ENCODE assay signal across 21 cellular contexts in the genomic region with DNA sequence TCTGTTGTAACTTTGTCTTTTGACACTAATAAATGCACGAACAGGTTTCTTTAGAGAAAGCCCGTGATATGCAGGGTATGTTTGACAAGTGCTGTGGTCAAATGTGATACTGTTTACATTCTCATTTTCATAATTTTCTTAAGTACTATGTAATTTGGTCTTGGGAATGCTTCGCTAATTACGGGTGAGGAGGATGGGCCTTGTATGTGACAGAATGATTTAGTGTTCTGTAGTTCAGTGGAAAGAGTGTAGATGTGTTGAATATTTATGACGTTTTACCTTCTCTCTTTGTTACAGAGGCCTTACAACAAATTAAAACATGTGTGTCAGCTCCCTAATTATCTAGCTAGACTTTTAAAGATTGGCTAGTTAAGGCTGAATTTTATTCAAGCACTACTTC. TPM values are rescaled to one million over a fixed set of nuclear protein-coding genes. Genes with fewer than 3 reads are reported as not detected.
DNase-seq lines count a peak whose midpoint lies in the region; ATAC-seq and TF ChIP-seq lines count a peak whose summit lies in the region.
"Had no signal": no experiment of that assay in that cellular context is flagged by ENCODE, and none has a peak within 500 bp of the region (broad histone marks: within the 10 kb centered on the region; RNA-seq: fewer than 3 reads in every experiment).

No MANE protein-coding gene starts in this region.

- peaks cover 30 to 47% (median 43%) of the 10 kb centered on the region in 3 donors for H3K4me1 Mint-ChIP-seq in CD8-positive, alpha-beta memory T cell
- H3K4me1 Mint-ChIP-seq in naive thymus-derived CD4-positive, alpha-beta T cell, result peaks cover 29 to 52% (median 41%) of the 10 kb centered on the region in 7 donors

- in situ Hi-C loops in GM13976 (cut with MboI; ENCODE audit: low sequenced_read_pairs, unreplicated experiment), result loop anchor here (25.0 kb wide), 1 partner anchor 212 kb away; no protein-coding TSS in a partner anchor

- no peaks in the 10 kb centered on the region for H3K9me3 ChIP-seq in CD8-positive, alpha-beta memory T cell (ENCODE audit: low read length)
- no peaks in the 10 kb centered on the region for H3K9me3 ChIP-seq in naive thymus-derived CD4-positive, alpha-beta T cell (ENCODE audit: control insufficient read depth in 2 of 3, low read length in 3 of 3)
- H3K9me3 ChIP-seq: MG63, SK-N-SH had no signal

- H3K27me3 Mint-ChIP-seq in CD8-positive, alpha-beta memory T cell, result peaks cover 0 to 2% of the 10 kb centered on the region in 2 donors
- peaks cover 0 to 2% (median 0%) of the 10 kb centered on the region in 5 donors for H3K27me3 Mint-ChIP-seq in naive thymus-derived CD4-positive, alpha-beta T cell
- H3K27me3 Mint-ChIP-seq: T-cell had no signal

- H3K4me3 ChIP-seq in CD8-positive, alpha-beta memory T cell (ENCODE audit: low read length), result no peak overlapping the region
- H3K4me3 ChIP-seq in naive thymus-derived CD4-positive, alpha-beta T cell (ENCODE audit: low read length), result no peak overlapping the region
- H3K4me3 ChIP-seq: GM23248, MG63 had no signal

- ATAC-seq in naive thymus-derived CD4-positive, alpha-beta T cell, result no peak
- ATAC-seq in GM19397 (IDR thresholded peaks at IDR 0.05; ENCODE audit: unreplicated experiment) (no peak), left cardiac atrium (no peak)
- ATAC-seq: HepG2, T-cell had no signal

- POLR2A ChIA-PET in CD8-positive, alpha-beta memory T cell (lab: Charles Lee), result no interaction called here
- POLR2A ChIA-PET in naive thymus-derived CD4-positive, alpha-beta T cell (lab: Charles Lee), result no interaction called here

- no peak overlapping the region for H3K4me3 Mint-ChIP-seq in CD8-positive, alpha-beta memory T cell
- H3K4me3 Mint-ChIP-seq in naive thymus-derived CD4-positive, alpha-beta T cell, result no peak overlapping the region
- H3K4me3 Mint-ChIP-seq: T-cell had no signal

- peaks cover 41% of the 10 kb centered on the region for H3K4me1 ChIP-seq in CD8-positive, alpha-beta memory T cell (ENCODE audit: insufficient read depth, low read length)
- peaks cover 28 to 38% of the 10 kb centered on the region in 2 donors for H3K4me1 ChIP-seq in naive thymus-derived CD4-positive, alpha-beta T cell (ENCODE audit: control insufficient read depth in 2 of 2, insufficient read depth in 2 of 2, low read length in 2 of 2)

- H3K36me3 ChIP-seq in CD8-positive, alpha-beta memory T cell (ENCODE audit: insufficient read depth, low read length), result no peaks in the 10 kb centered on the region
- no peaks in the 10 kb centered on the region for H3K36me3 ChIP-seq in naive thymus-derived CD4-positive, alpha-beta T cell (ENCODE audit: control insufficient read depth in 2 of 3, insufficient read depth in 3 of 3, low read length in 3 of 3)
- H3K36me3 ChIP-seq: MG63 had no signal

- no peaks in the 10 kb centered on the region for H3K36me3 Mint-ChIP-seq in CD8-positive, alpha-beta memory T cell
- peaks cover 0 to 3% (median 0%) of the 10 kb centered on the region in 5 donors for H3K36me3 Mint-ChIP-seq in naive thymus-derived CD4-positive, alpha-beta T cell
- H3K36me3 Mint-ChIP-seq: T-cell had no signal

- peak overlapping the region in 6 of 8 donors; percentile 3 to 48 (median 10) for H3K27ac Mint-ChIP-seq in CD8-positive, alpha-beta memory T cell
- H3K27ac Mint-ChIP-seq in naive thymus-derived CD4-positive, alpha-beta T cell, result peak overlapping the region in 5 of 9 donors; percentile 0 to 96 (median 50)

- H3K9me3 Mint-ChIP-seq in CD8-positive, alpha-beta memory T cell, result no peaks in the 10 kb centered on the region
- no peaks in the 10 kb centered on the region for H3K9me3 Mint-ChIP-seq in naive thymus-derived CD4-positive, alpha-beta T cell
- H3K9me3 Mint-ChIP-seq: T-cell had no signal

- DNase-seq in CD8-positive, alpha-beta memory T cell, result no peak
- DNase-seq in NCI-H1417 (lab: John Stamatoyannopoulos, UW), result peak in 2 of 3 experiments; percentile 6 to 60
- peak; percentile 42 for DNase-seq in NCI-H748 treated with DMSO at 0.1 percent for 48 hours (lab: John Stamatoyannopoulos, UW)
- DNase-seq in naive thymus-derived CD4-positive, alpha-beta T cell, result no peak
- no peak for DNase-seq in GM13976 (ENCODE audit: low spot score)
- no peak for DNase-seq in left cardiac atrium
- DNase-seq: AML-193; DMS79; MG63; NCI-H1092; NCI-H2029 treated with DMSO at 0.1 percent for 48 hours; NCI-H2171 treated with DMSO at 0.1 percent for 48 hours; NK-92 treated with Interleukin-12 subunit alpha and Interleukin-12 subunit beta, amount 100 ng/mL, for 24 hours; SHP77; SK-N-SH; T-cell had no signal

- intact Hi-C loops in naive thymus-derived CD4-positive, alpha-beta T cell (cut with micrococcal nuclease), result loop anchor here in 1 of 2 donors (5.0 kb wide), 2 partner anchors 288 to 392 kb away; a partner anchor contains a TSS
- intact Hi-C loops in left cardiac atrium (cut with DNase I), result loop anchor here in 1 of 2 donors (5.0 kb wide), 1 partner anchor 212 kb away; no protein-coding TSS in a partner anchor

- CTCF ChIA-PET in CD8-positive, alpha-beta memory T cell (lab: Charles Lee), result interaction anchor here (1.9 to 2.6 kb wide), 4 partner anchors 20 to 216 kb away, joined by 5 to 14 read pairs (median 8); no protein-coding TSS in a partner anchor
- CTCF ChIA-PET in naive thymus-derived CD4-positive, alpha-beta T cell (lab: Charles Lee), result interaction anchor here (1.4 to 1.9 kb wide), 2 partner anchors 25 to 214 kb away, joined by 3 to 7 read pairs; no protein-coding TSS in a partner anchor

- no peak overlapping the region for H3K27ac ChIP-seq in CD8-positive, alpha-beta memory T cell (ENCODE audit: low read depth, low read length)
- H3K27ac ChIP-seq in naive thymus-derived CD4-positive, alpha-beta T cell (ENCODE audit: low read depth, low read length), result no peak overlapping the region
- H3K27ac ChIP-seq: GM23248 had no signal

- no peaks in the 10 kb centered on the region for H3K27me3 ChIP-seq in CD8-positive, alpha-beta memory T cell (ENCODE audit: insufficient read depth, low read length, poor library complexity, severe bottlenecking)
- no peaks in the 10 kb centered on the region for H3K27me3 ChIP-seq in naive thymus-derived CD4-positive, alpha-beta T cell (ENCODE audit: control insufficient read depth in 2 of 2, insufficient read depth in 2 of 2, low read length in 2 of 2)
- H3K27me3 ChIP-seq: MG63 had no signal

- no peak for TF ChIP-seq CTCF in GM13976 (IDR thresholded peaks at IDR 0.05; ENCODE audit: borderline replicate concordance, control extremely low read depth, extremely low read depth, insufficient read depth, missing control alignments)

RNA-seq across cellular contexts. Expression of a gene that starts 10.6 kb away (rescaled TPM):
- total RNA-seq in CD8-positive, alpha-beta memory T cell, result not detected
- polyA plus RNA-seq in CD8-positive, alpha-beta memory T cell, result 0.43 TPM
- total RNA-seq in naive thymus-derived CD4-positive, alpha-beta T cell, result not detected
- not detected for polyA plus RNA-seq in naive thymus-derived CD4-positive, alpha-beta T cell
- under 1 TPM in 1 of 2 donors, not detected in 1; 0.16 TPM for total RNA-seq in left cardiac atrium
- total RNA-seq: GM23248, HepG2, NCI-H460, OCI-LY7 had no signal
- polyA plus RNA-seq: HepG2 had no signal

Comparison
In these comparisons a context has a peak if more than half of its experiments do, and no peak if none do; other contexts are left out.
1. DNase-seq: peak in NCI-H1417 (2 of 3) and NCI-H748 treated with DMSO at 0.1 percent for 48 hours (single experiment); none in CD8-positive, alpha-beta memory T cell (0 of 5), naive thymus-derived CD4-positive, alpha-beta T cell (0 of 9), GM13976 (single experiment) and left cardiac atrium (single experiment).